ENCODE assay signal across 24 cellular contexts in genomic region chr7:108425876-108426275, GRCh38. TPM values are rescaled to one million over a fixed set of nuclear protein-coding genes. Genes with fewer than 3 reads are reported as not detected.
"Had no signal": no experiment of that assay in that cellular context is flagged by ENCODE, and none has a peak within 500 bp of the region (broad histone marks: within the 10 kb centered on the region; RNA-seq: fewer than 3 reads in every experiment).

No MANE protein-coding gene starts in this region.

- H3K9me3 Mint-ChIP-seq: activated CD4-positive, alpha-beta T cell treated with anti-CD3 and anti-CD28 coated beads, Interleukin-2, amount 10 ng/mL, durations not matched to agents 7 days and 5 days; activated CD8-positive, alpha-beta T cell treated with anti-CD3 and anti-CD28 coated beads for 36 hours; activated naive CD4-positive, alpha-beta T cell treated with anti-CD3 and anti-CD28 coated beads, Interleukin-2, amount 50 U/mL, for 72 hours; natural killer cell treated with Interleukin-12 subunit alpha and Interleukin-12 subunit beta and Interleukin-15 and Interleukin-18, amount 100 ng/mL, for 72 hours had no signal

- H3K27me3 ChIP-seq: ovary, right atrium auricular region, thyroid gland, upper lobe of right lung had no signal

- H3K4me1 ChIP-seq: psoas muscle, right atrium auricular region, upper lobe of right lung had no signal

- DNase-seq: activated CD4-positive, alpha-beta T cell treated with anti-CD3 and anti-CD28 coated beads, Interleukin-2, amount 10 ng/mL, durations not matched to agents 7 days and 5 days; activated CD8-positive, alpha-beta memory T cell treated with anti-CD3 and anti-CD28 coated beads, Interleukin-2, amount 10 ng/mL, durations not matched to agents 7 days and 5 days; activated CD8-positive, alpha-beta T cell treated with anti-CD3 and anti-CD28 coated beads for 36 hours; cerebellar nuclear complex; cortex of kidney; erythroblast; glutamatergic neuron; hippocampal formation; left ventricle myocardium superior; midbrain; ovary; psoas muscle; stimulated activated CD4-positive, alpha-beta T cell treated with anti-CD3 and anti-CD28 coated beads, Interleukin-4, amount 100 ng/mL, for 24 hours; stimulated activated naive CD4-positive, alpha-beta T cell treated with Interleukin-2 at 50 U/mL for 16 hours; substantia nigra; thyroid gland; upper lobe of right lung had no signal

- H3K36me3 Mint-ChIP-seq: activated CD8-positive, alpha-beta memory T cell treated with anti-CD3 and anti-CD28 coated beads, Interleukin-2, amount 10 ng/mL, durations not matched to agents 7 days and 5 days; activated naive CD4-positive, alpha-beta T cell treated with anti-CD3 and anti-CD28 coated beads, Interleukin-2, amount 50 U/mL, for 72 hours; natural killer cell treated with Interleukin-12 subunit alpha and Interleukin-12 subunit beta and Interleukin-15 and Interleukin-18, amount 100 ng/mL, for 72 hours had no signal

- ATAC-seq: activated CD8-positive, alpha-beta memory T cell treated with anti-CD3 and anti-CD28 coated beads, Interleukin-2, amount 10 ng/mL, durations not matched to agents 7 days and 5 days; activated CD8-positive, alpha-beta T cell treated with anti-CD3 and anti-CD28 coated beads for 36 hours; activated naive CD4-positive, alpha-beta T cell treated with anti-CD3 and anti-CD28 coated beads, Interleukin-2, amount 50 U/mL, for 72 hours; left ventricle myocardium superior; natural killer cell treated with Interleukin-12 subunit alpha and Interleukin-12 subunit beta and Interleukin-15 and Interleukin-18, amount 100 ng/mL, for 72 hours; psoas muscle; upper lobe of right lung had no signal

- H3K4me3 ChIP-seq: ovary, psoas muscle, right atrium auricular region, thyroid gland, upper lobe of right lung had no signal

- FAIRE-seq: astrocyte, frontal cortex had no signal

- H3K27ac Mint-ChIP-seq: activated CD4-positive, alpha-beta T cell treated with anti-CD3 and anti-CD28 coated beads, Interleukin-2, amount 10 ng/mL, durations not matched to agents 7 days and 5 days; activated CD8-positive, alpha-beta memory T cell treated with anti-CD3 and anti-CD28 coated beads, Interleukin-2, amount 10 ng/mL, durations not matched to agents 7 days and 5 days; activated CD8-positive, alpha-beta T cell treated with anti-CD3 and anti-CD28 coated beads for 36 hours; activated naive CD4-positive, alpha-beta T cell treated with anti-CD3 and anti-CD28 coated beads, Interleukin-2, amount 50 U/mL, for 72 hours; natural killer cell treated with Interleukin-12 subunit alpha and Interleukin-12 subunit beta and Interleukin-15 and Interleukin-18, amount 100 ng/mL, for 72 hours had no signal

- H3K9me3 ChIP-seq: neutrophil, ovary, psoas muscle, right atrium auricular region, thyroid gland, upper lobe of right lung had no signal

- H3K4me3 Mint-ChIP-seq: activated CD4-positive, alpha-beta T cell treated with anti-CD3 and anti-CD28 coated beads, Interleukin-2, amount 10 ng/mL, durations not matched to agents 7 days and 5 days; activated CD8-positive, alpha-beta memory T cell treated with anti-CD3 and anti-CD28 coated beads, Interleukin-2, amount 10 ng/mL, durations not matched to agents 7 days and 5 days; activated CD8-positive, alpha-beta T cell treated with anti-CD3 and anti-CD28 coated beads for 36 hours; natural killer cell treated with Interleukin-12 subunit alpha and Interleukin-12 subunit beta and Interleukin-15 and Interleukin-18, amount 100 ng/mL, for 72 hours had no signal

- H3K36me3 ChIP-seq: neutrophil, ovary, right atrium auricular region, thyroid gland, upper lobe of right lung had no signal

- H3K27ac ChIP-seq: neutrophil, ovary, psoas muscle, right atrium auricular region, thyroid gland, upper lobe of right lung had no signal

RNA-seq across cellular contexts. Expression of gene NRCAM, which starts 30.4 kb away (rescaled TPM):
- total RNA-seq: natural killer cell treated with Interleukin-12 subunit alpha and Interleukin-12 subunit beta and Interleukin-15 and Interleukin-18, amount 100 ng/mL, for 72 hours; T-helper 2 cell treated with Interferon-gamma antibody and Interleukin-4, amounts not matched to agents 100 ng/mL and 5 ng/mL, for 36 hours had no signal
